17 cellular contexts compared by ENCODE assay signal in genomic region chr2:55391155-55391554, GRCh38. TPM values are rescaled to one million over a fixed set of nuclear protein-coding genes. Genes with fewer than 3 reads are reported as not detected.
DNase-seq lines count a peak whose midpoint lies in the region; ATAC-seq and TF ChIP-seq lines count a peak whose summit lies in the region.
"Had no signal": no experiment of that assay in that cellular context is flagged by ENCODE, and none has a peak within 500 bp of the region (broad histone marks: within the 10 kb centered on the region; RNA-seq: fewer than 3 reads in every experiment).

No MANE protein-coding gene starts in this region.

- TF ChIP-seq POLR2A in body of pancreas (IDR thresholded peaks at IDR 0.05) (no peak), tibial nerve (IDR thresholded peaks at IDR 0.05) (no peak)

- H3K4me1 ChIP-seq in HUES6 (ENCODE audit: control insufficient read depth, insufficient read depth, low read length) (0 out of 2 replicates have a peak, but pooled peaks cover 4% of the 10 kb centered on the region), body of pancreas (no peaks in the 10 kb centered on the region), tibial nerve (no peaks in the 10 kb centered on the region)
- H3K4me1 ChIP-seq: SJCRH30 had no signal

- H3K4me3 ChIP-seq in HUES6 (ENCODE audit: low read depth, low read length) (no peak overlapping the region), body of pancreas (no peak overlapping the region), tibial nerve (no peak overlapping the region)
- H3K4me3 ChIP-seq: PC-9, SJCRH30 had no signal

- intact Hi-C loops in body of pancreas (cut with DNase I): no loop called here

- H3K9ac ChIP-seq in HUES6 (ENCODE audit: low read length): no peak overlapping the region

- TF ChIP-seq EP300 in tibial nerve (IDR thresholded peaks at IDR 0.05): no peak

- H3K36me3 ChIP-seq in HUES6 (ENCODE audit: control insufficient read depth, insufficient read depth, low read length): no peaks in the 10 kb centered on the region
- no peaks in the 10 kb centered on the region for H3K36me3 ChIP-seq in body of pancreas (replicated peaks in 1 of 2; ENCODE audit: insufficient read depth in 1 of 2, low read depth in 2 of 2)
- H3K36me3 ChIP-seq in tibial nerve: no peaks in the 10 kb centered on the region

- H3K27ac ChIP-seq in HUES6 (ENCODE audit: low read depth, low read length): peak overlapping the region; percentile 7; the same call in 1 of the 2 replicates
- peak overlapping the region; percentile 40 for H3K27ac ChIP-seq in temporal lobe (ENCODE audit: low read depth, low read length)
- no peak overlapping the region for H3K27ac ChIP-seq in body of pancreas
- H3K27ac ChIP-seq in tibial nerve: no peak overlapping the region
- H3K27ac ChIP-seq: C4-2B, PC-9, SJCRH30 had no signal

- in situ Hi-C loops in SK-MEL-5 (cut with HindIII; ENCODE audit: low pct_unique_long_range_greater_than_20kb, low sequenced_read_pairs): no loop called here

- WGBS in body of pancreas, 2 donors: 79 to 82% methylated on average over 2 of the region's 2 CpGs
- 88 to 90% methylated on average over 2 of the region's 2 CpGs for WGBS in tibial nerve, 2 donors

- H3K9me3 ChIP-seq in HUES6 (ENCODE audit: control insufficient read depth, insufficient read depth, low read depth, low read length): no peaks in the 10 kb centered on the region
- no peaks in the 10 kb centered on the region for H3K9me3 ChIP-seq in body of pancreas
- peaks cover 0 to 10% (median 0%) of the 10 kb centered on the region in 4 donors for H3K9me3 ChIP-seq in tibial nerve
- H3K9me3 ChIP-seq: SJCRH30 had no signal

- TF ChIP-seq CTCF in body of pancreas (IDR thresholded peaks at IDR 0.05): no peak
- no peak for TF ChIP-seq CTCF in tibial nerve (IDR thresholded peaks at IDR 0.05)

- DNase-seq in SK-MEL-5 (ENCODE audit: low read depth, low spot score): peak; percentile 93
- no peak for DNase-seq in left lobe of liver (ENCODE audit: low spot score)
- DNase-seq in T-helper 2 cell: no peak
- DNase-seq in body of pancreas: no peak
- DNase-seq in tibial nerve (ENCODE audit: low spot score in 2 of 2): no peak
- DNase-seq: ACHN, H9, NCI-H1417, NCI-H187, NCI-H226, NCI-H524, NCI-H82, PC-9, SJCRH30 had no signal

- H3K27me3 ChIP-seq in HUES6 (ENCODE audit: control insufficient read depth, insufficient read depth, low read length): no peaks in the 10 kb centered on the region
- no peaks in the 10 kb centered on the region for H3K27me3 ChIP-seq in body of pancreas
- H3K27me3 ChIP-seq in tibial nerve: no peaks in the 10 kb centered on the region
- H3K27me3 ChIP-seq: SJCRH30 had no signal

- ATAC-seq in left lobe of liver (peak; percentile 70), body of pancreas (no peak)

RNA-seq across cellular contexts. Expression of gene CCDC88A, which starts 28.5 kb away (rescaled TPM):
- 139 and 161 TPM in 2 replicates for total RNA-seq in SK-MEL-5 (2014; rRNA removed; shearing (Covaris generic))
- 54.8 and 70.9 TPM in 2 replicates for polyA plus RNA-seq in SK-MEL-5 (2015; cell fraction: cytosol; rRNA removed)
- polyA plus RNA-seq in SK-MEL-5 (2015; cell fraction: nucleus; rRNA removed): 176 and 213 TPM in 2 replicates
- total RNA-seq in left lobe of liver (12.0 TPM), temporal lobe (302 TPM), body of pancreas (10 to 100 TPM; 49.0 to 50.4 TPM), tibial nerve (10 to 100 TPM; 41.0 to 64.7 (median 57.5) TPM)

Comparison
In these comparisons a context has a peak if more than half of its experiments do, and no peak if none do; other contexts are left out.
1. H3K27ac ChIP-seq: peak in HUES6 (single experiment) and temporal lobe (single experiment); none in body of pancreas (0 of 4) and tibial nerve (0 of 4).